In the genomic region with DNA sequence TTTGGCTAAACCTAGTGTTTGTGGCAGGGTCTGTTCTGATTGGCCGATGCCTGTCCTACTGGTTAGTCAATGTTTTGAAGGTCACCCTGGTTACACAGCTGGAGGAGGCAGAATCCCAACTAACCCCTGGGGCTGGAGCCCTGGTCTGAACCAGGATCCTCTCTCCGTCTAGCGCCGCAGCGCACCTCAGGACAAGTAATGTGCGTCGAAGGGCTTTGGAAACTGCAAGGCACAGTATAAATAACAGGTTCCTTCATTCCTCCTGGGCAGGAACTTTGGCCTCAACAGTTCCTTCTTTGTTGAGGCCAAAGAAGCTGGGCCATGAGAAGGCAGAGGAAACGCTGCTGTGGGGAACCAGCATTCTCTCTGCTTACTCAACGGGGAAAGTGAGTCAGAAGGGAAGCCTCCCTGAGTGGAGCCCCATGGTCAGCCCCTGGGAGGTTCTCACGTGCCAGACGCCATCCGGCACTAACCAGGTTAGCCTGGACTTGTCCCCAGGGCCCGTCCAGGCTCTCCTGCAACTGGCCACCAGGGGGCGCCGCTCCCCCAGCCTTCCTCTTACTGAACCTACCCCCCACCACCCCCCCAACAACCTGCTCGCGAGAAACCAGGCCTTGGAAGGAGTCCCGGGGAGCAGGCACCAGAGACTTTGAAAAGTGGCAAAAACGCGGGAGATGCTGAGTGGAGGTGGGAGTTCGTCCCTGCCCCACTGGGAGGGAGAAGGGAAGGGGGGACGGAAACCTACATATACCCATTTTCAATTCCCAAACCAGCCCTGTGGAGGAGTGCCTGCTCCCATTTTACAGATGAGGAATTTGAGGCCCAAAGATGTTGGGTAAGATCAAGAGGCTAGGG, we compare ENCODE assay signal across 1 cellular context.
A peak's percentile ranks its signal among the peaks of the same experiment; 100 is the strongest.
TF ChIP-seq lines count a peak whose summit lies in the region.

No MANE protein-coding gene starts in this region.

TF ChIP-seq in HEK293, 187 proteins besides CTCF, POLR2A, EP300 and RAD21 (continued from another document and continues in another):
- TF ChIP-seq ZNF449 (tag by site-specific recombination; IDR thresholded peaks at IDR 0.05) (no peak), ZSCAN5A (tag by site-specific recombination; IDR thresholded peaks at IDR 0.05) (no peak), TCF7L2 (IDR thresholded peaks at IDR 0.05; ENCODE audit: borderline replicate concordance, low read depth, low read length) (no peak), SP3 (tag by site-specific recombination; IDR thresholded peaks at IDR 0.05) (0 out of 2 replicates have a peak, but pooled peaks have one; percentile 11), ZNF24 (tag by site-specific recombination; IDR thresholded peaks at IDR 0.05) (0 out of 2 replicates have a peak, but pooled peaks have one; percentile 33), ATF2 (tag by site-specific recombination; IDR thresholded peaks at IDR 0.05; ENCODE audit: low read depth) (no peak), ZNF223 (tag by site-specific recombination; IDR thresholded peaks at IDR 0.05) (no peak), GLI2 (tag by site-specific recombination; IDR thresholded peaks at IDR 0.05; ENCODE audit: borderline replicate concordance, low read depth) (no peak), ZNF629 (tag by site-specific recombination; IDR thresholded peaks at IDR 0.05) (peak; percentile 16; the same call in 1 of the 2 replicates), ZNF747 (tag by site-specific recombination; IDR thresholded peaks at IDR 0.05) (no peak), ZNF423 (tag by site-specific recombination; IDR thresholded peaks at IDR 0.05) (no peak), ZNF514 (tag by site-specific recombination; IDR thresholded peaks at IDR 0.05) (no peak), ZNF155 (tag by site-specific recombination; IDR thresholded peaks at IDR 0.05) (no peak), ZNF596 (tag by site-specific recombination; IDR thresholded peaks at IDR 0.05) (no peak), ZFHX2 (tag by site-specific recombination; conservative IDR thresholded peaks at IDR 0.05) (no peak), HOXD13 (CRISPR knock-in tag; IDR thresholded peaks at IDR 0.05; ENCODE audit: borderline replicate concordance) (no peak), ZNF292 (tag by site-specific recombination; IDR thresholded peaks at IDR 0.05; ENCODE audit: borderline replicate concordance, low read depth) (no peak), ZFP69B (tag by site-specific recombination; IDR thresholded peaks at IDR 0.05) (no peak), ZNF645 (tag by site-specific recombination; IDR thresholded peaks at IDR 0.05) (no peak), ZNF707 (tag by site-specific recombination; IDR thresholded peaks at IDR 0.05) (no peak), KLF1 (tag by site-specific recombination; IDR thresholded peaks at IDR 0.05) (no peak; the same call in 1 of the 2 replicates), ZNF660 (tag by site-specific recombination; IDR thresholded peaks at IDR 0.05) (0 out of 2 replicates have a peak, but pooled peaks have one; percentile 39), ZNF843 (tag by site-specific recombination; IDR thresholded peaks at IDR 0.05) (no peak), ZSCAN30 (tag by site-specific recombination; IDR thresholded peaks at IDR 0.05) (no peak; the same call in 1 of the 2 replicates), ZNF658 (tag by site-specific recombination; IDR thresholded peaks at IDR 0.05) (no peak), AEBP2 (tag by site-specific recombination; IDR thresholded peaks at IDR 0.05; ENCODE audit: borderline replicate concordance) (no peak), ZNF677 (tag by site-specific recombination; IDR thresholded peaks at IDR 0.05) (no peak), ZNF473 (tag by site-specific recombination; IDR thresholded peaks at IDR 0.05) (no peak), MZF1 (tag by site-specific recombination; IDR thresholded peaks at IDR 0.05; ENCODE audit: borderline replicate concordance) (no peak), PRDM6 (tag by site-specific recombination; IDR thresholded peaks at IDR 0.05) (no peak), ZNF138 (tag by site-specific recombination; IDR thresholded peaks at IDR 0.05; ENCODE audit: borderline replicate concordance) (no peak), HOXA7 (CRISPR knock-in tag; IDR thresholded peaks at IDR 0.05; ENCODE audit: borderline replicate concordance) (no peak), ZNF211 (tag by site-specific recombination; IDR thresholded peaks at IDR 0.05; ENCODE audit: low read depth) (no peak), PRDM1 (tag by site-specific recombination; IDR thresholded peaks at IDR 0.05) (no peak), ZIC2 (tag by site-specific recombination; IDR thresholded peaks at IDR 0.05) (peak; percentile 73)
- TF ChIP-seq, protein P1, sequence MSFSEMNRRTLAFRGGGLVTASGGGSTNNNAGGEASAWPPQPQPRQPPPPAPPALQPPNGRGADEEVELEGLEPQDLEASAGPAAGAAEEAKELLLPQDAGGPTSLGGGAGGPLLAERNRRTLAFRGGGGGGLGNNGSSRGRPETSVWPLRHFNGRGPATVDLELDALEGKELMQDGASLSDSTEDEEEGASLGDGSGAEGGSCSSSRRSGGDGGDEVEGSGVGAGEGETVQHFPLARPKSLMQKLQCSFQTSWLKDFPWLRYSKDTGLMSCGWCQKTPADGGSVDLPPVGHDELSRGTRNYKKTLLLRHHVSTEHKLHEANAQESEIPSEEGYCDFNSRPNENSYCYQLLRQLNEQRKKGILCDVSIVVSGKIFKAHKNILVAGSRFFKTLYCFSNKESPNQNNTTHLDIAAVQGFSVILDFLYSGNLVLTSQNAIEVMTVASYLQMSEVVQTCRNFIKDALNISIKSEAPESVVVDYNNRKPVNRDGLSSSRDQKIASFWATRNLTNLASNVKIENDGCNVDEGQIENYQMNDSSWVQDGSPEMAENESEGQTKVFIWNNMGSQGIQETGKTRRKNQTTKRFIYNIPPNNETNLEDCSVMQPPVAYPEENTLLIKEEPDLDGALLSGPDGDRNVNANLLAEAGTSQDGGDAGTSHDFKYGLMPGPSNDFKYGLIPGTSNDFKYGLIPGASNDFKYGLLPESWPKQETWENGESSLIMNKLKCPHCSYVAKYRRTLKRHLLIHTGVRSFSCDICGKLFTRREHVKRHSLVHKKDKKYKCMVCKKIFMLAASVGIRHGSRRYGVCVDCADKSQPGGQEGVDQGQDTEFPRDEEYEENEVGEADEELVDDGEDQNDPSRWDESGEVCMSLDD (tag by site-specific recombination; IDR thresholded peaks at IDR 0.05) = peak; percentile 75
- TF ChIP-seq, protein P2, sequence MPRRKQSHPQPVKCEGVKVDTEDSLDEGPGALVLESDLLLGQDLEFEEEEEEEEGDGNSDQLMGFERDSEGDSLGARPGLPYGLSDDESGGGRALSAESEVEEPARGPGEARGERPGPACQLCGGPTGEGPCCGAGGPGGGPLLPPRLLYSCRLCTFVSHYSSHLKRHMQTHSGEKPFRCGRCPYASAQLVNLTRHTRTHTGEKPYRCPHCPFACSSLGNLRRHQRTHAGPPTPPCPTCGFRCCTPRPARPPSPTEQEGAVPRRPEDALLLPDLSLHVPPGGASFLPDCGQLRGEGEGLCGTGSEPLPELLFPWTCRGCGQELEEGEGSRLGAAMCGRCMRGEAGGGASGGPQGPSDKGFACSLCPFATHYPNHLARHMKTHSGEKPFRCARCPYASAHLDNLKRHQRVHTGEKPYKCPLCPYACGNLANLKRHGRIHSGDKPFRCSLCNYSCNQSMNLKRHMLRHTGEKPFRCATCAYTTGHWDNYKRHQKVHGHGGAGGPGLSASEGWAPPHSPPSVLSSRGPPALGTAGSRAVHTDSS (tag by site-specific recombination; IDR thresholded peaks at IDR 0.05) = no peak
- TF ChIP-seq, protein P3, sequence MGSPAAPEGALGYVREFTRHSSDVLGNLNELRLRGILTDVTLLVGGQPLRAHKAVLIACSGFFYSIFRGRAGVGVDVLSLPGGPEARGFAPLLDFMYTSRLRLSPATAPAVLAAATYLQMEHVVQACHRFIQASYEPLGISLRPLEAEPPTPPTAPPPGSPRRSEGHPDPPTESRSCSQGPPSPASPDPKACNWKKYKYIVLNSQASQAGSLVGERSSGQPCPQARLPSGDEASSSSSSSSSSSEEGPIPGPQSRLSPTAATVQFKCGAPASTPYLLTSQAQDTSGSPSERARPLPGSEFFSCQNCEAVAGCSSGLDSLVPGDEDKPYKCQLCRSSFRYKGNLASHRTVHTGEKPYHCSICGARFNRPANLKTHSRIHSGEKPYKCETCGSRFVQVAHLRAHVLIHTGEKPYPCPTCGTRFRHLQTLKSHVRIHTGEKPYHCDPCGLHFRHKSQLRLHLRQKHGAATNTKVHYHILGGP (tag by site-specific recombination; IDR thresholded peaks at IDR 0.05) = no peak
- TF ChIP-seq, protein P4, sequence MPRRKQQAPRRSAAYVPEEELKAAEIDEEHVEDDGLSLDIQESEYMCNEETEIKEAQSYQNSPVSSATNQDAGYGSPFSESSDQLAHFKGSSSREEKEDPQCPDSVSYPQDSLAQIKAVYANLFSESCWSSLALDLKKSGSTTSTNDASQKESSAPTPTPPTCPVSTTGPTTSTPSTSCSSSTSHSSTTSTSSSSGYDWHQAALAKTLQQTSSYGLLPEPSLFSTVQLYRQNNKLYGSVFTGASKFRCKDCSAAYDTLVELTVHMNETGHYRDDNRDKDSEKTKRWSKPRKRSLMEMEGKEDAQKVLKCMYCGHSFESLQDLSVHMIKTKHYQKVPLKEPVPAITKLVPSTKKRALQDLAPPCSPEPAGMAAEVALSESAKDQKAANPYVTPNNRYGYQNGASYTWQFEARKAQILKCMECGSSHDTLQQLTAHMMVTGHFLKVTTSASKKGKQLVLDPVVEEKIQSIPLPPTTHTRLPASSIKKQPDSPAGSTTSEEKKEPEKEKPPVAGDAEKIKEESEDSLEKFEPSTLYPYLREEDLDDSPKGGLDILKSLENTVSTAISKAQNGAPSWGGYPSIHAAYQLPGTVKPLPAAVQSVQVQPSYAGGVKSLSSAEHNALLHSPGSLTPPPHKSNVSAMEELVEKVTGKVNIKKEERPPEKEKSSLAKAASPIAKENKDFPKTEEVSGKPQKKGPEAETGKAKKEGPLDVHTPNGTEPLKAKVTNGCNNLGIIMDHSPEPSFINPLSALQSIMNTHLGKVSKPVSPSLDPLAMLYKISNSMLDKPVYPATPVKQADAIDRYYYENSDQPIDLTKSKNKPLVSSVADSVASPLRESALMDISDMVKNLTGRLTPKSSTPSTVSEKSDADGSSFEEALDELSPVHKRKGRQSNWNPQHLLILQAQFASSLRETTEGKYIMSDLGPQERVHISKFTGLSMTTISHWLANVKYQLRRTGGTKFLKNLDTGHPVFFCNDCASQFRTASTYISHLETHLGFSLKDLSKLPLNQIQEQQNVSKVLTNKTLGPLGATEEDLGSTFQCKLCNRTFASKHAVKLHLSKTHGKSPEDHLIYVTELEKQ (tag by site-specific recombination; IDR thresholded peaks at IDR 0.05; ENCODE audit: borderline replicate concordance) = no peak
